In the genomic region with DNA sequence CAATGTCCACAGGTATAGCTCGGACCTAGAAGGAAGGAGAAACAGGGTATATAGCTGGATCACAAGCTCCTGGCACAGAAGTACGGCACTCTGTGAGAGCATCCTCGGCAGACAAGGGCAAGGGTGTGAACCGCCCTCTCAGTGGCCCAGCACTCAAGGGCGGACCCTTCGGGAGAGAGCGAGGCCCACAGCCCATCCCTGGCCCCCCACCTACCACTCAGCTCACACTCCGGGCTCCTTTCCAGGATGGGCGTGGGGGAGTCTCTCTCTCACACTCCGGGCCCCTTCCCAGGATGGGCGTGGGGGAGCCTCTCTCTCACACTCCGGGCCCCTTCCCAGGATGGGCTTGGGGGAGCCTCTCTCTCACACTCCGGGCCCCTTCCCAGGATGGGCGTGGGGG, we compare ENCODE assay signal across 25 cellular contexts.
"Had no signal": no experiment of that assay in that cellular context is flagged by ENCODE, and none has a peak within 500 bp of the region (broad histone marks: within the 10 kb centered on the region; RNA-seq: fewer than 3 reads in every experiment).

No MANE protein-coding gene starts in this region.

- H3K4me2 ChIP-seq: hepatocyte, neural progenitor cell had no signal

- H3K27me3 ChIP-seq: dorsolateral prefrontal cortex, gastrocnemius medialis, heart left ventricle, hepatocyte, neural progenitor cell, sigmoid colon, testis, tibial artery had no signal

- H3K9ac ChIP-seq: neural progenitor cell had no signal

- DNase-seq: effector CD4-positive, alpha-beta T cell; foreskin fibroblast; gastrocnemius medialis; heart left ventricle; kidney glomerular epithelial cell; mesenchymal stem cell; mucosa of descending colon; naive B cell; psoas muscle; right cardiac atrium; sigmoid colon; stimulated activated CD4-positive, alpha-beta T cell treated with anti-CD3 and anti-CD28 coated beads, Interleukin-4, amount 100 ng/mL, for 4 hours; stimulated activated naive CD8-positive, alpha-beta T cell treated with anti-CD3 and anti-CD28 coated beads, Interleukin-15, Interleukin-2, amounts not matched to agents 100 U/mL and 50 U/mL, for 24 hours; substantia nigra; testis; tibial artery had no signal

- ATAC-seq: esophagus mucosa; heart left ventricle; mucosa of descending colon; natural killer cell treated with Interleukin-12 subunit alpha and Interleukin-12 subunit beta and Interleukin-15 and Interleukin-18, amount 100 ng/mL, for 72 hours; stimulated activated memory B cell treated with anti-CD40 and anti-IgM and Interleukin-4, amounts not matched to agents 10 μg/mL and 1 μg/mL and 100 μg/mL, for 72 hours; stimulated activated naive CD8-positive, alpha-beta T cell treated with anti-CD3 and anti-CD28 coated beads, Interleukin-15, Interleukin-2, amounts not matched to agents 100 U/mL and 50 U/mL, for 24 hours had no signal

- H3K4me1 ChIP-seq: sigmoid colon, tibial artery had no signal

- H3K36me3 ChIP-seq: neural progenitor cell had no signal

- FAIRE-seq: colon, islet of Langerhans had no signal

- H2AFZ ChIP-seq: hepatocyte, neural progenitor cell had no signal

- H3K79me2 ChIP-seq: hepatocyte had no signal

- H3K27ac ChIP-seq: epithelial cell of prostate, hepatocyte, neural progenitor cell, psoas muscle, sigmoid colon, testis, tibial artery had no signal

- H3K9me3 ChIP-seq: gastrocnemius medialis, heart left ventricle, mucosa of descending colon, psoas muscle, sigmoid colon, testis, tibial artery had no signal

- H3K4me3 ChIP-seq: dorsolateral prefrontal cortex, gastrocnemius medialis, heart left ventricle, hepatocyte, mucosa of descending colon, neural progenitor cell, psoas muscle, sigmoid colon, testis, tibial artery had no signal
